14 cellular contexts compared by ENCODE assay signal in the genomic region with DNA sequence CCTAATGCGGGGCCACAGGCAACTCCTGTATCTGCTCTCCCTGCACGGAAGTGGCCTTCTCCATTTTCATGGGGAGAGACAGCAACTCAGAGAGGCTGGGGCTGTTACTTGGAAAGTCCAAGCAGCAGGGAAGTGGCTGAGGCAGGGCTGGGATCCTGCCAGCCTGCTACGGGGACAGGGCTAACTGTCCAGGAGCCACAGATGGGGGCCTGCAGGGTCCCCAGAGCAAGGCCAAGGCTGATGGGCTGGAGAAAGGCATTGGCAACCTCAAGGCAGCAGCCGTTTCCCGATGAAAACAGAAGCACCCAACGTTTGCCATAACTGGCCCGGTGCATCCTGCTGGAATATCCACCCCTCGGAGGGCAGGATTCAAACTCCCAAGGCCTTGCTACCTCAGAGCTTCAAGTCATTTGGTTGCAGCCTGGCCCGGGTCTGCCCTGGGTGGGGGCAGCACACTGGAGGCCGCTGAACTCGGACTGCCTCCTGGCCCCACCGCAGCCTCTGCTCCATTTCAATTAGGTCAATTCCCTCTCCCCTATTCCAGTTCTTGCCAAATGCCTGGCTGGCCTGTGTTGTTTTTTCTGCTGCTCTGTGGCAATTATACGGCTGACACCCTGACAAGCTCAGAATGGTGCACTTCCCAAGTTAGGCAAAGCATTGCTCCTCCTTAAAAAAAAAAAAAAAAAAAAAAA.
DNase-seq lines count a peak whose midpoint lies in the region; ATAC-seq and TF ChIP-seq lines count a peak whose summit lies in the region.
"Had no signal": no experiment of that assay in that cellular context is flagged by ENCODE, and none has a peak within 500 bp of the region (broad histone marks: within the 10 kb centered on the region; RNA-seq: fewer than 3 reads in every experiment).

No MANE protein-coding gene starts in this region.

- no peaks in the 10 kb centered on the region for H3K9me3 Mint-ChIP-seq in nephron

- H3K36me3 ChIP-seq in upper lobe of right lung = no peaks in the 10 kb centered on the region
- H3K36me3 ChIP-seq in effector memory CD4-positive, alpha-beta T cell (ENCODE audit: control insufficient read depth, insufficient read depth, low read length) = no peaks in the 10 kb centered on the region

- H3K4me1 Mint-ChIP-seq in nephron = peaks cover 21% of the 10 kb centered on the region

- intact Hi-C loops in Right ventricle myocardium inferior (cut with DNase I) = no loop called here
- intact Hi-C loops in cardiac septum (cut with DNase I) = no loop called here
- intact Hi-C loops in upper lobe of right lung (cut with DNase I) = no loop called here

- no peaks in the 10 kb centered on the region for H3K36me3 Mint-ChIP-seq in nephron (ENCODE audit: low read depth)

- no peaks in the 10 kb centered on the region for H3K4me1 ChIP-seq in upper lobe of right lung
- peaks cover 3% of the 10 kb centered on the region for H3K4me1 ChIP-seq in effector memory CD4-positive, alpha-beta T cell (ENCODE audit: control insufficient read depth, insufficient read depth, low read length, poor library complexity, severe bottlenecking)

- H3K9me3 ChIP-seq in upper lobe of right lung = no peaks in the 10 kb centered on the region
- no peaks in the 10 kb centered on the region for H3K9me3 ChIP-seq in effector memory CD4-positive, alpha-beta T cell (ENCODE audit: control insufficient read depth, low read length)

- H3K27ac Mint-ChIP-seq in nephron = peak overlapping the region; percentile 23 to 90 (median 81)

- H3K4me3 Mint-ChIP-seq in nephron = peak overlapping the region in 2 of 3 experiments; percentile 20 to 62

- H3K27me3 Mint-ChIP-seq in nephron (ENCODE audit: low read depth) = peaks cover 66% of the 10 kb centered on the region

- ATAC-seq in Right ventricle myocardium inferior (peak; percentile 79), upper lobe of right lung (no peak), HG02938 (IDR thresholded peaks at IDR 0.05; ENCODE audit: unreplicated experiment) (no peak)

- H3K4me3 ChIP-seq in upper lobe of right lung = no peak overlapping the region
- H3K4me3 ChIP-seq in effector memory CD4-positive, alpha-beta T cell (ENCODE audit: insufficient read depth, low read depth, low read length, poor library complexity, severe bottlenecking) = no peak overlapping the region

- H3K27me3 ChIP-seq in upper lobe of right lung = peaks cover 2% of the 10 kb centered on the region
- H3K27me3 ChIP-seq in effector memory CD4-positive, alpha-beta T cell (replicated peaks; ENCODE audit: control insufficient read depth, insufficient read depth, low read length, poor library complexity, severe bottlenecking) = peaks cover 7% of the 10 kb centered on the region

- no peak for TF ChIP-seq CTCF in nephron (IDR thresholded peaks at IDR 0.05; ENCODE audit: unreplicated experiment in 3 of 3)
- TF ChIP-seq CTCF in upper lobe of right lung (IDR thresholded peaks at IDR 0.05) = no peak

- H3K27ac ChIP-seq in upper lobe of right lung = no peak overlapping the region
- no peak overlapping the region for H3K27ac ChIP-seq in effector memory CD4-positive, alpha-beta T cell (ENCODE audit: insufficient read depth, low read length, poor library complexity, severe bottlenecking)
- H3K27ac ChIP-seq: HL-60, KMS-11 had no signal

- no peak for DNase-seq in Right ventricle myocardium inferior (ENCODE audit: missing footprints)
- no peak for DNase-seq in cardiac septum (ENCODE audit: low spot score)
- peak; percentile 49 for DNase-seq in globus pallidus (ENCODE audit: low spot score)
- DNase-seq in upper lobe of right lung = peak; percentile 44
- DNase-seq in effector memory CD4-positive, alpha-beta T cell = no peak
- DNase-seq in GM19240 (ENCODE audit: insufficient read length, low spot score) = no peak
- DNase-seq: activated CD4-positive, CD25-positive, alpha-beta regulatory T cell; NCI-H1436; NCI-H345; SHP77 treated with DMSO at 0.1 percent for 48 hours had no signal

Comparison
In these comparisons a context has a peak if more than half of its experiments do, and no peak if none do; other contexts are left out.
1. DNase-seq: peak in globus pallidus (single experiment) and upper lobe of right lung (single experiment); none in Right ventricle myocardium inferior (single experiment), cardiac septum (single experiment), effector memory CD4-positive, alpha-beta T cell (0 of 3) and GM19240 (single experiment).